In the genomic region with DNA sequence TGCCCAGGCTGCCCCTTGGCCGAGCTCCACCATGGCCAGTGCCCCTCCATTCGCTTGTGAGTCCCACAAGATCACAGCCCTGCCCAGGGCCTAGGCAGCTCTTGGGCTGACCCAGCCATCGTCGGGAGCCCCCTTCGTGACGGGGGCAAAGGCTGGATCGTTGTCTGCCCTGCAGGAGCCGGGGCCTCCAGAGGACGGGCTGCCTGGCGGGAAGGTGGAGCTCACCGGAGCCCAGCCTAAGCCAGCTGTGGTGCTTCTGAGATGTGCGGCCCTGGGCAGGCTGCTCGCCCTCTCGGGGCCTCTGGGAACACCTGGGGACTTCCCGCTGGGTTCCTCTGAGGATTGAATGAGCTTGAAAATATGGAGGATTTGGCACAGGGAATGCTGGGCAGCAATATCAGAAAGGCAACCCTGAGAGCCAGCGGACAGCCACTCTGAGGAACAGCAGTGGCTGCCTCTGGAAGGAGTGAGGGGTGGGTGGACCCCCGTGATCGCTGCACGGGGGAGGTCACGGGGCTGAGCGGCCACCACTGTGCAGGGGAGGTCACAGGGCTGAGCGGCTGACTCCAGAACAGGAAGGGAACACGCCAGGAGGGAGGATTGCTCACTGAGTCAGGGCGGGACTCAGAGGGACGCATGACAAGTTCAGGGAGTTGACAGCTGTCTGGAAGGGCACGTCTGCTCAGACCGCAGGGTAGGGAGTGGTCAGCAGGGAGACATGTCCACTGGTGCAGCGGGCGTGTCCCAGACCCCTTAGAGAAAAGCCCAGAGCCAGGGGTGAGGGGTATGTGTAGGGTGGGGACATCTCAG, we compare ENCODE assay signal across 13 cellular contexts. TPM values are rescaled to one million over a fixed set of nuclear protein-coding genes. Genes with fewer than 3 reads are reported as not detected.
DNase-seq lines count a peak whose midpoint lies in the region; ATAC-seq and TF ChIP-seq lines count a peak whose summit lies in the region.
"Had no signal": no experiment of that assay in that cellular context is flagged by ENCODE, and none has a peak within 500 bp of the region (broad histone marks: within the 10 kb centered on the region; RNA-seq: fewer than 3 reads in every experiment).

No MANE protein-coding gene starts in this region.

- POLR2A ChIA-PET in activated CD8-positive, alpha-beta T cell treated with anti-CD3 and anti-CD28 coated beads, Interleukin-2, amount 10 ng/mL, durations not matched to agents 7 days and 5 days (lab: Charles Lee) = no interaction called here

- H3K4me3 Mint-ChIP-seq in chondrocyte (ENCODE audit: unreplicated experiment) (no peak overlapping the region), nephron progenitor cell (peak overlapping the region; percentile 51)
- no peak overlapping the region for H3K4me3 Mint-ChIP-seq in activated CD8-positive, alpha-beta T cell treated with anti-CD3 and anti-CD28 coated beads, Interleukin-2, amount 10 ng/mL, durations not matched to agents 7 days and 5 days
- H3K4me3 Mint-ChIP-seq: mesothelial cell of epicardium; T-helper 1 cell treated with Interleukin-12 subunit alpha and Interleukin-12 subunit beta and Interleukin-4 antibody, amounts not matched to agents 30 μg/mL and 1 μg/mL, for 36 hours had no signal

- H3K27me3 Mint-ChIP-seq in chondrocyte (ENCODE audit: low read depth) = no peaks in the 10 kb centered on the region
- H3K27me3 Mint-ChIP-seq in nephron progenitor cell (ENCODE audit: low read depth, poor library complexity) = peaks cover 47% of the 10 kb centered on the region
- peaks cover 6% of the 10 kb centered on the region for H3K27me3 Mint-ChIP-seq in activated CD8-positive, alpha-beta T cell treated with anti-CD3 and anti-CD28 coated beads, Interleukin-2, amount 10 ng/mL, durations not matched to agents 7 days and 5 days (ENCODE audit: low read depth)

- H3K36me3 Mint-ChIP-seq in chondrocyte (ENCODE audit: low read depth) = no peaks in the 10 kb centered on the region
- H3K36me3 Mint-ChIP-seq in nephron progenitor cell (ENCODE audit: low read depth) = no peaks in the 10 kb centered on the region
- H3K36me3 Mint-ChIP-seq in activated CD8-positive, alpha-beta T cell treated with anti-CD3 and anti-CD28 coated beads, Interleukin-2, amount 10 ng/mL, durations not matched to agents 7 days and 5 days (ENCODE audit: low read depth) = no peaks in the 10 kb centered on the region
- H3K36me3 Mint-ChIP-seq: mesothelial cell of epicardium had no signal

- H3K9me3 Mint-ChIP-seq in chondrocyte (ENCODE audit: low read depth) (no peaks in the 10 kb centered on the region), nephron progenitor cell (no peaks in the 10 kb centered on the region)
- no peaks in the 10 kb centered on the region for H3K9me3 Mint-ChIP-seq in activated CD8-positive, alpha-beta T cell treated with anti-CD3 and anti-CD28 coated beads, Interleukin-2, amount 10 ng/mL, durations not matched to agents 7 days and 5 days (ENCODE audit: insufficient read depth)
- H3K9me3 Mint-ChIP-seq: mesothelial cell of epicardium; T-helper 1 cell treated with Interleukin-12 subunit alpha and Interleukin-12 subunit beta and Interleukin-4 antibody, amounts not matched to agents 30 μg/mL and 1 μg/mL, for 36 hours had no signal

- peak; percentile 52 for DNase-seq in Daoy (ENCODE audit: low read depth)
- peak; percentile 59 for DNase-seq in NCI-H2171 treated with DMSO at 0.1 percent for 48 hours (lab: John Stamatoyannopoulos, UW)
- DNase-seq in chondrocyte (ENCODE audit: low spot score) = peak; percentile 84
- no peak for DNase-seq in nephron progenitor cell
- no peak for DNase-seq in ecto neural progenitor cell (ENCODE audit: low spot score)
- DNase-seq in activated CD8-positive, alpha-beta T cell treated with anti-CD3 and anti-CD28 coated beads, Interleukin-2, amount 10 ng/mL, durations not matched to agents 7 days and 5 days = no peak
- DNase-seq in anterior cingulate cortex (lab: John Stamatoyannopoulos, UW) = no peak
- DNase-seq: activated CD4-positive, alpha-beta T cell treated with anti-CD3 and anti-CD28 coated beads, Interleukin-2, amount 50 U/mL, for 1 hour; caudate nucleus; NCI-H1105 treated with DMSO at 0.1 percent for 48 hours had no signal

- TF ChIP-seq CTCF in chondrocyte (IDR thresholded peaks at IDR 0.05) (no peak), nephron progenitor cell (IDR thresholded peaks at IDR 0.05) (no peak)

- H3K27ac Mint-ChIP-seq in chondrocyte (ENCODE audit: unreplicated experiment) (peak overlapping the region; percentile 36), nephron progenitor cell (no peak overlapping the region)
- H3K27ac Mint-ChIP-seq in activated CD8-positive, alpha-beta T cell treated with anti-CD3 and anti-CD28 coated beads, Interleukin-2, amount 10 ng/mL, durations not matched to agents 7 days and 5 days = no peak overlapping the region
- H3K27ac Mint-ChIP-seq: mesothelial cell of epicardium; T-helper 1 cell treated with Interleukin-12 subunit alpha and Interleukin-12 subunit beta and Interleukin-4 antibody, amounts not matched to agents 30 μg/mL and 1 μg/mL, for 36 hours had no signal

- peaks cover 9% of the 10 kb centered on the region for H3K4me1 Mint-ChIP-seq in chondrocyte (ENCODE audit: low read depth)
- peaks cover 39% of the 10 kb centered on the region for H3K4me1 Mint-ChIP-seq in nephron progenitor cell
- no peaks in the 10 kb centered on the region for H3K4me1 Mint-ChIP-seq in activated CD8-positive, alpha-beta T cell treated with anti-CD3 and anti-CD28 coated beads, Interleukin-2, amount 10 ng/mL, durations not matched to agents 7 days and 5 days (ENCODE audit: low read depth)

- ATAC-seq in GM21737 (IDR thresholded peaks at IDR 0.05; ENCODE audit: unreplicated experiment) = no peak
- ATAC-seq in activated CD8-positive, alpha-beta T cell treated with anti-CD3 and anti-CD28 coated beads, Interleukin-2, amount 10 ng/mL, durations not matched to agents 7 days and 5 days = no peak

- CTCF ChIA-PET in activated CD8-positive, alpha-beta T cell treated with anti-CD3 and anti-CD28 coated beads, Interleukin-2, amount 10 ng/mL, durations not matched to agents 7 days and 5 days (lab: Charles Lee) = no interaction called here

RNA-seq across cellular contexts. Expression of a gene that starts 19.3 kb away (rescaled TPM):
- total RNA-seq in Daoy (2014; rRNA removed; shearing (Covaris generic)) = 0.89 and 2.5 TPM in 2 replicates
- total RNA-seq in chondrocyte = 0.05 to 0.58 TPM in 2 of 3 replicates, not detected in the other
- 1 to 10 TPM; 1.3 to 1.4 TPM for total RNA-seq in activated CD8-positive, alpha-beta T cell treated with anti-CD3 and anti-CD28 coated beads, Interleukin-2, amount 10 ng/mL, durations not matched to agents 7 days and 5 days

RNA-seq across cellular contexts. Expression of a gene that starts 21.7 kb away (rescaled TPM):
- 17.4 and 33.9 TPM in 2 replicates for total RNA-seq in Daoy (2014; rRNA removed; shearing (Covaris generic))
- total RNA-seq in chondrocyte = 12.6 to 17.6 TPM (median 15.5 TPM) in 3 replicates
- total RNA-seq in activated CD8-positive, alpha-beta T cell treated with anti-CD3 and anti-CD28 coated beads, Interleukin-2, amount 10 ng/mL, durations not matched to agents 7 days and 5 days = 10 to 100 TPM; 33.1 to 36.7 TPM

RNA-seq across cellular contexts. Expression of a gene that starts 46.8 kb away (rescaled TPM):
- 7.0 and 8.5 TPM in 2 replicates for total RNA-seq in Daoy (2014; rRNA removed; shearing (Covaris generic))
- total RNA-seq in chondrocyte = 52.5 to 53.7 TPM (median 53.6 TPM) in 3 replicates
- total RNA-seq in activated CD8-positive, alpha-beta T cell treated with anti-CD3 and anti-CD28 coated beads, Interleukin-2, amount 10 ng/mL, durations not matched to agents 7 days and 5 days = 10 to 100 TPM in 1 of 2 experiments, 1 to 10 TPM in 1; 9.9 to 10.0 TPM

Comparison
In these comparisons a context has a peak if more than half of its experiments do, and no peak if none do; other contexts are left out.
1. DNase-seq: peak in Daoy (single experiment), NCI-H2171 treated with DMSO at 0.1 percent for 48 hours (single experiment) and chondrocyte (single experiment); none in nephron progenitor cell (single experiment), ecto neural progenitor cell (single experiment), activated CD8-positive, alpha-beta T cell treated with anti-CD3 and anti-CD28 coated beads, Interleukin-2, amount 10 ng/mL, durations not matched to agents 7 days and 5 days (single experiment) and anterior cingulate cortex (0 of 58).